Comparison of ENCODE assay signal across 1 cellular context in genomic region chr16:57341441-57342303, GRCh38.
TF ChIP-seq lines count a peak whose summit lies in the region.

No MANE protein-coding gene starts in this region.

TF ChIP-seq in IMR-90, 13 proteins besides CTCF, POLR2A, EP300 and RAD21:
- TF ChIP-seq USF2 (IDR thresholded peaks at IDR 0.05; ENCODE audit: low read depth, low read length) (no peak), MAZ (IDR thresholded peaks at IDR 0.05; ENCODE audit: borderline replicate concordance, low read depth, low read length) (no peak), MAFK (IDR thresholded peaks at IDR 0.05; ENCODE audit: low read depth, low read length) (0 out of 2 replicates have a peak, but pooled peaks have one; percentile 2), NFE2L2 (IDR thresholded peaks at IDR 0.05; ENCODE audit: low read depth, low read length) (no peak), CHD1 (IDR thresholded peaks at IDR 0.05; ENCODE audit: low read depth, low read length) (no peak)
